ENCODE assay signal across 21 cellular contexts in genomic region chr2:30155202-30155601, GRCh38.
"Had no signal": no experiment of that assay in that cellular context is flagged by ENCODE, and none has a peak within 500 bp of the region (broad histone marks: within the 10 kb centered on the region; RNA-seq: fewer than 3 reads in every experiment).

No MANE protein-coding gene starts in this region.

- H3K4me3 Mint-ChIP-seq: activated B cell treated with CpG ODN at 0.5 μM for 24 hours; activated CD4-positive, alpha-beta T cell treated with anti-CD3 and anti-CD28 coated beads, Interleukin-2, amount 10 ng/mL, durations not matched to agents 7 days and 5 days; activated CD8-positive, alpha-beta T cell treated with anti-CD3 and anti-CD28 coated beads, Interleukin-2, amount 10 ng/mL, durations not matched to agents 7 days and 5 days; activated naive CD4-positive, alpha-beta T cell treated with anti-CD3 and anti-CD28 coated beads, Interleukin-2, amount 10 ng/mL, durations not matched to agents 7 days and 5 days; activated T-cell treated with anti-CD3 and anti-CD28 coated beads, Interleukin-2, amount 50 U/mL, for 4 hours; immature natural killer cell; T-cell had no signal

- H3K4me3 ChIP-seq: ascending aorta, heart right ventricle, thoracic aorta, upper lobe of left lung had no signal

- H3K9me3 Mint-ChIP-seq: activated B cell treated with CpG ODN at 0.5 μM for 24 hours; activated CD4-positive, alpha-beta T cell treated with anti-CD3 and anti-CD28 coated beads, Interleukin-2, amount 10 ng/mL, durations not matched to agents 7 days and 5 days; activated naive CD4-positive, alpha-beta T cell treated with anti-CD3 and anti-CD28 coated beads, Interleukin-2, amount 10 ng/mL, durations not matched to agents 7 days and 5 days; activated T-cell treated with anti-CD3 and anti-CD28 coated beads, Interleukin-2, amount 50 U/mL, for 4 hours; immature natural killer cell; T-cell had no signal

- H3K9me3 ChIP-seq: ascending aorta, heart right ventricle, thoracic aorta, upper lobe of left lung had no signal

- ATAC-seq: activated CD8-positive, alpha-beta T cell treated with anti-CD3 and anti-CD28 coated beads, Interleukin-2, amount 10 ng/mL, durations not matched to agents 7 days and 5 days; heart right ventricle; left ventricle myocardium superior; T-cell had no signal

- H3K27me3 ChIP-seq: ascending aorta, heart right ventricle, upper lobe of left lung had no signal

- H3K27ac Mint-ChIP-seq: activated B cell treated with CpG ODN at 0.5 μM for 24 hours; activated CD4-positive, alpha-beta T cell treated with anti-CD3 and anti-CD28 coated beads, Interleukin-2, amount 10 ng/mL, durations not matched to agents 7 days and 5 days; activated CD8-positive, alpha-beta T cell treated with anti-CD3 and anti-CD28 coated beads, Interleukin-2, amount 10 ng/mL, durations not matched to agents 7 days and 5 days; activated naive CD4-positive, alpha-beta T cell treated with anti-CD3 and anti-CD28 coated beads, Interleukin-2, amount 10 ng/mL, durations not matched to agents 7 days and 5 days; T-cell had no signal

- DNase-seq: activated B cell treated with CpG ODN at 0.5 μM for 24 hours; activated CD4-positive, alpha-beta T cell treated with anti-CD3 and anti-CD28 coated beads, Interleukin-2, amount 10 ng/mL, durations not matched to agents 7 days and 5 days; activated CD8-positive, alpha-beta T cell treated with anti-CD3 and anti-CD28 coated beads, Interleukin-2, amount 10 ng/mL, durations not matched to agents 7 days and 5 days; activated effector memory CD4-positive, alpha-beta T cell treated with Interleukin-2 at 50 U/mL for 16 hours; activated naive CD4-positive, alpha-beta T cell treated with anti-CD3 and anti-CD28 coated beads, Interleukin-2, amount 10 ng/mL, durations not matched to agents 7 days and 5 days; activated T-cell treated with anti-CD3 and anti-CD28 coated beads, Interleukin-2, amount 50 U/mL, for 4 hours; erythroblast; heart right ventricle; left ventricle myocardium superior; occipital lobe; posterior cingulate gyrus; retina; stimulated activated CD4-positive, alpha-beta T cell treated with anti-CD3 and anti-CD28 coated beads, Interleukin-12 subunit alpha, Interleukin-12 subunit beta, amount 100 ng/mL, for 4 hours; stimulated activated CD4-positive, alpha-beta T cell treated with anti-CD3 and anti-CD28 coated beads, Interleukin-1b, Interleukin-23, amount 100 ng/mL, for 48 hours; stimulated activated CD8-positive, alpha-beta memory T cell treated with anti-CD3 and anti-CD28 coated beads, Interleukin-4, amount 100 ng/mL, for 48 hours; T-cell; T-helper 9 cell; upper lobe of left lung had no signal

- H3K27me3 Mint-ChIP-seq: activated B cell treated with CpG ODN at 0.5 μM for 24 hours; activated CD4-positive, alpha-beta T cell treated with anti-CD3 and anti-CD28 coated beads, Interleukin-2, amount 10 ng/mL, durations not matched to agents 7 days and 5 days; activated naive CD4-positive, alpha-beta T cell treated with anti-CD3 and anti-CD28 coated beads, Interleukin-2, amount 10 ng/mL, durations not matched to agents 7 days and 5 days; T-cell had no signal

- H3K27ac ChIP-seq: ascending aorta, thoracic aorta, upper lobe of left lung had no signal
